26 cellular contexts compared by ENCODE assay signal in genomic region chrX:105167233-105167632, GRCh38. TPM values are rescaled to one million over a fixed set of nuclear protein-coding genes. Genes with fewer than 3 reads are reported as not detected.
"Had no signal": no experiment of that assay in that cellular context is flagged by ENCODE, and none has a peak within 500 bp of the region (broad histone marks: within the 10 kb centered on the region; RNA-seq: fewer than 3 reads in every experiment).

No MANE protein-coding gene starts in this region.

- H3K9me3 ChIP-seq: SJSA1 had no signal

- H3K4me3 Mint-ChIP-seq: activated CD8-positive, alpha-beta T cell treated with anti-CD3 and anti-CD28 coated beads, Interleukin-2, amount 10 ng/mL, durations not matched to agents 7 days and 5 days; activated naive CD4-positive, alpha-beta T cell treated with anti-CD3 and anti-CD28 coated beads, Interleukin-2, amount 50 U/mL, for 24 hours; central memory CD8-positive, alpha-beta T cell; T-helper 1 cell treated with Interleukin-12 subunit alpha and Interleukin-12 subunit beta and Interleukin-4 antibody, amounts not matched to agents 30 μg/mL and 1 μg/mL, for 36 hours had no signal

- H3K4me1 Mint-ChIP-seq: activated naive CD4-positive, alpha-beta T cell treated with anti-CD3 and anti-CD28 coated beads, Interleukin-2, amount 50 U/mL, for 24 hours; central memory CD8-positive, alpha-beta T cell had no signal

- H3K27me3 Mint-ChIP-seq: activated naive CD4-positive, alpha-beta T cell treated with anti-CD3 and anti-CD28 coated beads, Interleukin-2, amount 50 U/mL, for 24 hours; central memory CD8-positive, alpha-beta T cell had no signal

- H3K36me3 Mint-ChIP-seq: activated naive CD4-positive, alpha-beta T cell treated with anti-CD3 and anti-CD28 coated beads, Interleukin-2, amount 50 U/mL, for 24 hours had no signal

- DNase-seq: activated CD4-positive, alpha-beta T cell treated with anti-CD3 and anti-CD28 coated beads for 48 hours; activated CD4-positive, alpha-beta T cell treated with anti-CD3 and anti-CD28 coated beads, Interleukin-2, amount 50 U/mL, for 4 hours; activated CD8-positive, alpha-beta memory T cell treated with anti-CD3 and anti-CD28 coated beads, Interleukin-2, amount 50 U/mL, for 48 hours; activated CD8-positive, alpha-beta T cell treated with anti-CD3 and anti-CD28 coated beads, Interleukin-2, amount 10 ng/mL, durations not matched to agents 7 days and 5 days; activated T-cell treated with anti-CD3 and anti-CD28 coated beads, Interleukin-2, amount 50 U/mL, for 1 hour; amygdala; Kasumi-1; NCI-H1092; NCI-H1417; NCI-H1694; NCI-H2029; NCI-H2107; NCI-H2171 treated with DMSO at 0.1 percent for 48 hours; NCI-H345; NCI-H510A; NCI-H526 treated with DMSO at 0.1 percent for 48 hours; NCI-H82; NK-92 treated with Interleukin-12 subunit alpha and Interleukin-12 subunit beta, amount 100 ng/mL, for 24 hours; SHP77 had no signal

- FAIRE-seq: K562, RCC 7860 had no signal

- H3K27ac Mint-ChIP-seq: activated CD8-positive, alpha-beta T cell treated with anti-CD3 and anti-CD28 coated beads, Interleukin-2, amount 10 ng/mL, durations not matched to agents 7 days and 5 days; activated naive CD4-positive, alpha-beta T cell treated with anti-CD3 and anti-CD28 coated beads, Interleukin-2, amount 50 U/mL, for 24 hours; T-helper 1 cell treated with Interleukin-12 subunit alpha and Interleukin-12 subunit beta and Interleukin-4 antibody, amounts not matched to agents 30 μg/mL and 1 μg/mL, for 36 hours had no signal

- H3K9me3 Mint-ChIP-seq: activated naive CD4-positive, alpha-beta T cell treated with anti-CD3 and anti-CD28 coated beads, Interleukin-2, amount 50 U/mL, for 24 hours; central memory CD8-positive, alpha-beta T cell; T-helper 1 cell treated with Interleukin-12 subunit alpha and Interleukin-12 subunit beta and Interleukin-4 antibody, amounts not matched to agents 30 μg/mL and 1 μg/mL, for 36 hours had no signal

- H3K4me1 ChIP-seq: SJSA1 had no signal

- H3K4me3 ChIP-seq: K562, SJSA1 had no signal

- H3K27me3 ChIP-seq: SJSA1 had no signal

- H3K36me3 ChIP-seq: SJSA1 had no signal

- H3K27ac ChIP-seq: SJSA1 had no signal

RNA-seq across cellular contexts. Expression of gene TEX13A, which starts 53.3 kb away (rescaled TPM):
- total RNA-seq: activated CD8-positive, alpha-beta T cell treated with anti-CD3 and anti-CD28 coated beads, Interleukin-2, amount 10 ng/mL, durations not matched to agents 7 days and 5 days; K562; M059J; SJSA1 had no signal
